ENCODE assay signal across 8 cellular contexts in genomic region chr19:9836021-9836420, GRCh38. TPM values are rescaled to one million over a fixed set of nuclear protein-coding genes. Genes with fewer than 3 reads are reported as not detected.
DNase-seq lines count a peak whose midpoint lies in the region; ATAC-seq and TF ChIP-seq lines count a peak whose summit lies in the region.

No MANE protein-coding gene starts in this region.

- TF ChIP-seq CTCF in WTC11 (IDR thresholded peaks at IDR 0.05): no peak

- peak overlapping the region; percentile 68 for H2AFZ ChIP-seq in GM23248

- peak overlapping the region; percentile 56 for H3K27ac Mint-ChIP-seq in WTC11
- peak overlapping the region; percentile 74 for H3K27ac Mint-ChIP-seq in stimulated activated effector memory CD8-positive, alpha-beta T cell treated with anti-CD3 and anti-CD28 coated beads, Interleukin-12 subunit alpha, Interleukin-12 subunit beta, amount 100 ng/mL, for 72 hours

- H3K36me3 Mint-ChIP-seq in WTC11: peaks cover 13% of the 10 kb centered on the region
- H3K36me3 Mint-ChIP-seq in stimulated activated effector memory CD8-positive, alpha-beta T cell treated with anti-CD3 and anti-CD28 coated beads, Interleukin-12 subunit alpha, Interleukin-12 subunit beta, amount 100 ng/mL, for 72 hours: peaks cover 35% of the 10 kb centered on the region

- DNase-seq in A172 (ENCODE audit: low spot score) (peak; percentile 27), GM23248 (peak; percentile 86), WTC11 (ENCODE audit: low spot score) (no peak), right cardiac atrium (peak in 1 of 3 donors; percentile 36)
- no peak for DNase-seq in stimulated activated effector memory CD8-positive, alpha-beta T cell treated with anti-CD3 and anti-CD28 coated beads, Interleukin-12 subunit alpha, Interleukin-12 subunit beta, amount 100 ng/mL, for 72 hours (ENCODE audit: low spot score in 2 of 2)

- peak overlapping the region; percentile 98 for H3K4me2 ChIP-seq in GM23248 (ENCODE audit: unreplicated experiment)

- H3K9ac ChIP-seq in GM23248: peak overlapping the region; percentile 83

- H3K9me2 ChIP-seq in GM23248 (ENCODE audit: insufficient read depth): no peaks in the 10 kb centered on the region

- CTCF ChIA-PET in WTC11 (lab: Charles Lee): no interaction called here

- peaks cover 14% of the 10 kb centered on the region for H3K4me1 Mint-ChIP-seq in WTC11
- peaks cover 18% of the 10 kb centered on the region for H3K4me1 Mint-ChIP-seq in stimulated activated effector memory CD8-positive, alpha-beta T cell treated with anti-CD3 and anti-CD28 coated beads, Interleukin-12 subunit alpha, Interleukin-12 subunit beta, amount 100 ng/mL, for 72 hours

- H3K27me3 ChIP-seq in GM23248 (replicated peaks; ENCODE audit: insufficient read depth) (no peaks in the 10 kb centered on the region), right cardiac atrium (ENCODE audit: control insufficient read depth, insufficient read depth) (no peaks in the 10 kb centered on the region)

- H3K4me3 ChIP-seq in GM23248 (peak overlapping the region; percentile 94), right cardiac atrium (ENCODE audit: low read length) (peak overlapping the region; percentile 85)

- peaks cover 8% of the 10 kb centered on the region for H3F3A ChIP-seq in GM23248 (ENCODE audit: insufficient read depth)

- H3K4me3 Mint-ChIP-seq in WTC11: peak overlapping the region; percentile 87
- H3K4me3 Mint-ChIP-seq in stimulated activated effector memory CD8-positive, alpha-beta T cell treated with anti-CD3 and anti-CD28 coated beads, Interleukin-12 subunit alpha, Interleukin-12 subunit beta, amount 100 ng/mL, for 72 hours: peak overlapping the region; percentile 83

- in situ Hi-C loops in GM23248 (cut with MboI): no loop called here

- ATAC-seq in WTC11: no peak
- ATAC-seq in right cardiac atrium: no peak
- ATAC-seq in stimulated activated effector memory CD8-positive, alpha-beta T cell treated with anti-CD3 and anti-CD28 coated beads, Interleukin-12 subunit alpha, Interleukin-12 subunit beta, amount 100 ng/mL, for 72 hours: no peak
- no peak for ATAC-seq in HG02970 (IDR thresholded peaks at IDR 0.05; ENCODE audit: low FRiP score, unreplicated experiment)
- ATAC-seq in GM18867 (IDR thresholded peaks at IDR 0.05; ENCODE audit: unreplicated experiment): no peak
- no peak for ATAC-seq in GM21786 (IDR thresholded peaks at IDR 0.05; ENCODE audit: unreplicated experiment)

- H3K27me3 Mint-ChIP-seq in WTC11 (ENCODE audit: low read depth): no peaks in the 10 kb centered on the region

- POLR2A ChIA-PET in WTC11 (lab: Charles Lee): no interaction called here

- no peaks in the 10 kb centered on the region for H3K9me3 ChIP-seq in GM23248 (ENCODE audit: low read depth)
- no peaks in the 10 kb centered on the region for H3K9me3 ChIP-seq in right cardiac atrium (ENCODE audit: control insufficient read depth, low read length)

- WGBS in GM23248 (ENCODE audit: low coverage in 1 of 2, low lambda C conversion rate in 2 of 2, missing lambda C conversion rate in 2 of 2), 2 experiments: 1 to 6% methylated on average over 5 of the region's 5 CpGs
- 7% methylated on average over 5 of the region's 5 CpGs for WGBS in right cardiac atrium

- no peaks in the 10 kb centered on the region; the same call in 1 of the 2 replicates for H3K36me3 ChIP-seq in GM23248 (ENCODE audit: low read depth)

- no peaks in the 10 kb centered on the region for H3K9me3 Mint-ChIP-seq in WTC11
- H3K9me3 Mint-ChIP-seq in stimulated activated effector memory CD8-positive, alpha-beta T cell treated with anti-CD3 and anti-CD28 coated beads, Interleukin-12 subunit alpha, Interleukin-12 subunit beta, amount 100 ng/mL, for 72 hours: no peaks in the 10 kb centered on the region

- intact Hi-C loops in right cardiac atrium (cut with DNase I): no loop called here

- H3K79me2 ChIP-seq in GM23248 (ENCODE audit: insufficient read depth): peaks cover 62% of the 10 kb centered on the region

- H4K20me1 ChIP-seq in GM23248 (ENCODE audit: insufficient read depth): no peaks in the 10 kb centered on the region

- H3K4me1 ChIP-seq in GM23248 (ENCODE audit: insufficient read depth) (0 out of 2 replicates have a peak, but pooled peaks cover 7% of the 10 kb centered on the region), right cardiac atrium (ENCODE audit: control insufficient read depth, insufficient read depth, low read length) (no peaks in the 10 kb centered on the region)

- H3K27ac ChIP-seq in GM23248 (no peak overlapping the region), right cardiac atrium (ENCODE audit: low read length) (no peak overlapping the region)

TF ChIP-seq in WTC11, 78 proteins besides CTCF, POLR2A, EP300 and RAD21:
- TF ChIP-seq, protein P1, sequence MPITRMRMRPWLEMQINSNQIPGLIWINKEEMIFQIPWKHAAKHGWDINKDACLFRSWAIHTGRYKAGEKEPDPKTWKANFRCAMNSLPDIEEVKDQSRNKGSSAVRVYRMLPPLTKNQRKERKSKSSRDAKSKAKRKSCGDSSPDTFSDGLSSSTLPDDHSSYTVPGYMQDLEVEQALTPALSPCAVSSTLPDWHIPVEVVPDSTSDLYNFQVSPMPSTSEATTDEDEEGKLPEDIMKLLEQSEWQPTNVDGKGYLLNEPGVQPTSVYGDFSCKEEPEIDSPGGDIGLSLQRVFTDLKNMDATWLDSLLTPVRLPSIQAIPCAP (CRISPR knock-in tag; IDR thresholded peaks at IDR 0.05): no peak
- TF ChIP-seq ATF6 (CRISPR knock-in tag; IDR thresholded peaks at IDR 0.05) (no peak), ZNF671 (CRISPR knock-in tag; IDR thresholded peaks at IDR 0.05) (no peak), ELF4 (CRISPR knock-in tag; IDR thresholded peaks at IDR 0.05; ENCODE audit: low read depth) (no peak), FOXP1 (CRISPR knock-in tag; IDR thresholded peaks at IDR 0.05; ENCODE audit: borderline replicate concordance) (no peak), ZNF121 (CRISPR knock-in tag; IDR thresholded peaks at IDR 0.05) (no peak), TP53 (CRISPR knock-in tag; IDR thresholded peaks at IDR 0.05) (no peak), NR1H2 (CRISPR knock-in tag; IDR thresholded peaks at IDR 0.05) (no peak), SP1 (CRISPR knock-in tag; conservative IDR thresholded peaks at IDR 0.05) (no peak), NFATC4 (CRISPR knock-in tag; IDR thresholded peaks at IDR 0.05) (no peak), ZNF317 (CRISPR knock-in tag; IDR thresholded peaks at IDR 0.05; ENCODE audit: borderline replicate concordance, low read depth) (no peak), JAZF1 (CRISPR knock-in tag; IDR thresholded peaks at IDR 0.05) (no peak)

RNA-seq across cellular contexts. Expression of gene PIN1, which starts 0.9 kb away (rescaled TPM):
- 231 and 232 TPM in 2 replicates for total RNA-seq in A172 (2014; rRNA removed; shearing (Covaris generic))
- 95.4 and 102 TPM in 2 replicates for total RNA-seq in GM23248 (2014; rRNA removed; shearing (Covaris generic))
- polyA plus RNA-seq in GM23248 (2016; fragmentation: Nextera tagmentation; extraction: Ambion mirVana) (124 and 134 TPM in 2 replicates), right cardiac atrium (113 TPM)
- total RNA-seq in WTC11 (2021) (107 to 111 TPM (median 110 TPM) in 3 replicates), right cardiac atrium (10 to 100 TPM; 81.9 to 98.2 (median 90.2) TPM)

RNA-seq across cellular contexts. Expression of gene UBL5, which starts 8.3 kb away (rescaled TPM):
- total RNA-seq in A172 (2014; rRNA removed; shearing (Covaris generic)): 506 and 560 TPM in 2 replicates
- total RNA-seq in GM23248 (2014; rRNA removed; shearing (Covaris generic)): 392 and 413 TPM in 2 replicates
- polyA plus RNA-seq in GM23248 (2016; fragmentation: Nextera tagmentation; extraction: Ambion mirVana): 605 and 606 TPM in 2 replicates
- 402 to 411 TPM (median 405 TPM) in 3 replicates for total RNA-seq in WTC11 (2021)
- total RNA-seq in right cardiac atrium: 100 to 1,000 TPM; 439 to 544 (median 471) TPM
- 1,516 TPM for polyA plus RNA-seq in right cardiac atrium

RNA-seq across cellular contexts. Expression of gene FBXL12, which starts 17.1 kb away (rescaled TPM):
- 17.3 and 18.1 TPM in 2 replicates for total RNA-seq in A172 (2014; rRNA removed; shearing (Covaris generic))
- 21.9 and 29.8 TPM in 2 replicates for total RNA-seq in GM23248 (2014; rRNA removed; shearing (Covaris generic))
- polyA plus RNA-seq in GM23248 (2016; fragmentation: Nextera tagmentation; extraction: Ambion mirVana) (27.1 and 28.5 TPM in 2 replicates), right cardiac atrium (13.9 TPM)
- total RNA-seq in WTC11 (2021) (34.2 to 37.6 TPM (median 35.7 TPM) in 3 replicates), right cardiac atrium (10 to 100 TPM; 12.2 to 14.5 (median 13.8) TPM)

Comparison
In these comparisons a context has a peak if more than half of its experiments do, and no peak if none do; other contexts are left out.
1. DNase-seq: peak in A172 (single experiment) and GM23248 (single experiment); none in WTC11 (single experiment) and stimulated activated effector memory CD8-positive, alpha-beta T cell treated with anti-CD3 and anti-CD28 coated beads, Interleukin-12 subunit alpha, Interleukin-12 subunit beta, amount 100 ng/mL, for 72 hours (0 of 2).